ENCODE assay signal across 1 cellular context in genomic region chr9:131476777-131477345, GRCh38.
TF ChIP-seq lines count a peak whose summit lies in the region.

No MANE protein-coding gene starts in this region.

TF ChIP-seq in H1, 55 proteins besides CTCF, POLR2A, EP300 and RAD21:
- TF ChIP-seq FOSL1 (IDR thresholded peaks at IDR 0.05; ENCODE audit: insufficient read depth, low read depth, low read length): no peak
- TF ChIP-seq PHF8 (conservative IDR thresholded peaks at IDR 0.05; ENCODE audit: low read depth, low read length): no peak
- no peak for TF ChIP-seq USF2 (IDR thresholded peaks at IDR 0.05; ENCODE audit: low read length)
- no peak for TF ChIP-seq ZNF274 (IDR thresholded peaks at IDR 0.05; ENCODE audit: borderline replicate concordance, extremely low read depth, low read length)
- no peak for TF ChIP-seq SIRT6 (IDR thresholded peaks at IDR 0.05; ENCODE audit: low read length)
- TF ChIP-seq GABPA (IDR thresholded peaks at IDR 0.05; ENCODE audit: borderline replicate concordance, insufficient read depth, low read length): no peak
- TF ChIP-seq HDAC6 (IDR thresholded peaks at IDR 0.05; ENCODE audit: low read depth, low read length): no peak
- no peak for TF ChIP-seq CEBPB (IDR thresholded peaks at IDR 0.05; ENCODE audit: low read depth, low read length)
- TF ChIP-seq CTBP2 (IDR thresholded peaks at IDR 0.05; ENCODE audit: borderline replicate concordance, insufficient read depth, insufficient read length, low read length): no peak
- TF ChIP-seq YY1 (IDR thresholded peaks at IDR 0.05; ENCODE audit: low read depth, low read length): no peak
- TF ChIP-seq TEAD4 (IDR thresholded peaks at IDR 0.05; ENCODE audit: low read depth, low read length): no peak
- TF ChIP-seq EZH2 (IDR thresholded peaks at IDR 0.05; ENCODE audit: low read depth, low read length, severe bottlenecking): no peak
- no peak for TF ChIP-seq KDM4A (IDR thresholded peaks at IDR 0.05; ENCODE audit: low read depth, low read length, severe bottlenecking)
- TF ChIP-seq BRCA1 (IDR thresholded peaks at IDR 0.05; ENCODE audit: low read depth, low read length): no peak
- no peak for TF ChIP-seq TBP (IDR thresholded peaks at IDR 0.05; ENCODE audit: low read depth, low read length)
